ENCODE assay signal across 14 cellular contexts in genomic region chr2:186126181-186126580, GRCh38.
"Had no signal": no experiment of that assay in that cellular context is flagged by ENCODE, and none has a peak within 500 bp of the region (broad histone marks: within the 10 kb centered on the region; RNA-seq: fewer than 3 reads in every experiment).

No MANE protein-coding gene starts in this region.

- H3K27ac ChIP-seq: esophagus muscularis mucosa, lower lobe of right lung, right atrium auricular region, tibial artery, uterus had no signal

- H3K4me3 ChIP-seq: esophagus muscularis mucosa, lower lobe of right lung, right atrium auricular region, tibial artery, uterus had no signal

- H3K27me3 ChIP-seq: esophagus muscularis mucosa, right atrium auricular region, tibial artery, uterus had no signal

- H3K36me3 ChIP-seq: esophagus muscularis mucosa, lower lobe of right lung, right atrium auricular region, tibial artery, uterus had no signal

- DNase-seq: activated CD4-positive, alpha-beta T cell treated with anti-CD3 and anti-CD28 coated beads for 36 hours; activated CD8-positive, alpha-beta memory T cell treated with anti-CD3 and anti-CD28 coated beads, Interleukin-2, amount 50 U/mL, for 4 hours; activated CD8-positive, alpha-beta T cell treated with anti-CD3 and anti-CD28 coated beads for 36 hours; activated naive CD8-positive, alpha-beta T cell treated with anti-CD3 and anti-CD28 coated beads, Interleukin-2, amount 10 ng/mL, durations not matched to agents 7 days and 5 days; activated T-cell treated with anti-CD3 and anti-CD28 coated beads, Interleukin-2, amount 50 U/mL, for 72 hours; anterior cingulate cortex; hippocampal formation; lower lobe of right lung; naive thymus-derived CD8-positive, alpha-beta T cell; tibial artery; uterus had no signal

- ATAC-seq: activated CD4-positive, alpha-beta T cell treated with anti-CD3 and anti-CD28 coated beads for 36 hours; activated CD8-positive, alpha-beta T cell treated with anti-CD3 and anti-CD28 coated beads for 36 hours; activated T-cell treated with anti-CD3 and anti-CD28 coated beads, Interleukin-2, amount 50 U/mL, for 72 hours; lower lobe of right lung; naive thymus-derived CD8-positive, alpha-beta T cell; stimulated activated effector memory CD8-positive, alpha-beta T cell treated with anti-CD3 and anti-CD28 coated beads, Interleukin-12 subunit alpha, Interleukin-12 subunit beta, amount 100 ng/mL, for 72 hours had no signal

- H3K4me1 ChIP-seq: lower lobe of right lung, uterus had no signal

- H3K9me3 ChIP-seq: esophagus muscularis mucosa, lower lobe of right lung, right atrium auricular region, tibial artery, uterus had no signal
